In the genomic region with DNA sequence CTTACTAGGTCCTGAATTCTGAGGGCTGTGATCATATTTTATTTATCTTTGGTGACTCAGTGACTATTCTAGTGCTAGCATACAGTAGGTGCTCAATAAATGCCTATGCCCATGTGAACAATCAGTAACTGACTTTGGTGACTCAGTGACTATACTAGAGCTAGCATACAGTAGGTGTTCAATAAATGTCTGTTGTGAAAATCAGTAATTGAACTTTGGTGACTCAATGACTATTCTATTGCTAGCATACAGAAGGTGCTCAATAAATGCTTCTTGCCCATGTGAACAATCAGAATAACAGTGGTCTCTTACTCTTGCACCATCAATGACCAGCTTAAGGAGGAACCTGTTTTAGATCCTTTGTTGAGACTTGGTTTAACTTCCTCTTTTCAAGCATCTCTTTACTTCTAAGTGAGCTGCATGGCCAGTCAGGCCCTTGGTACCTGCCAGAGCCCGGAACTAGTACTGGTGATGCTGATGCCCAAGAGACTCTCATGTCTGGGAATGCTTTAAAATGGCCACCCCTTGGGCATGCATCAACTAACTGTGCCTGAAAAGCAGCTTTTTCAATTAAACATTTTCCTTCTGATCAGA, we compare ENCODE assay signal across 26 cellular contexts.
A peak's percentile ranks its signal among the peaks of the same experiment; 100 is the strongest.
DNase-seq lines count a peak whose midpoint lies in the region; ATAC-seq lines count a peak whose summit lies in the region.
"Had no signal": no experiment of that assay in that cellular context is flagged by ENCODE, and none has a peak within 500 bp of the region (broad histone marks: within the 10 kb centered on the region; RNA-seq: fewer than 3 reads in every experiment).

No MANE protein-coding gene starts in this region.

- no peak overlapping the region for H3K4me3 Mint-ChIP-seq in stimulated activated memory B cell treated with anti-CD40 and anti-IgM and Interleukin-4, amounts not matched to agents 10 μg/mL and 1 μg/mL and 100 μg/mL, for 72 hours
- H3K4me3 Mint-ChIP-seq: activated CD4-positive, alpha-beta T cell treated with anti-CD3 and anti-CD28 coated beads, Interleukin-2, amount 10 ng/mL, durations not matched to agents 24 days and 14 days; activated CD8-positive, alpha-beta memory T cell treated with anti-CD3 and anti-CD28 coated beads, Interleukin-2, amount 10 ng/mL, durations not matched to agents 7 days and 5 days; activated naive CD4-positive, alpha-beta T cell treated with anti-CD3 and anti-CD28 coated beads for 36 hours; activated T-cell treated with anti-CD3 and anti-CD28 coated beads, Interleukin-2, amount 50 U/mL, for 72 hours; CD14-positive monocyte; H9; stimulated activated naive CD8-positive, alpha-beta T cell treated with anti-CD3 and anti-CD28 coated beads, Interleukin-15, Interleukin-2, amounts not matched to agents 100 ng/mL and 50 ng/mL, for 24 hours had no signal

- H3K27ac Mint-ChIP-seq in stimulated activated memory B cell treated with anti-CD40 and anti-IgM and Interleukin-4, amounts not matched to agents 10 μg/mL and 1 μg/mL and 100 μg/mL, for 72 hours: no peak overlapping the region
- H3K27ac Mint-ChIP-seq: activated CD4-positive, alpha-beta T cell treated with anti-CD3 and anti-CD28 coated beads, Interleukin-2, amount 10 ng/mL, durations not matched to agents 24 days and 14 days; activated CD8-positive, alpha-beta memory T cell treated with anti-CD3 and anti-CD28 coated beads, Interleukin-2, amount 10 ng/mL, durations not matched to agents 7 days and 5 days; activated naive CD4-positive, alpha-beta T cell treated with anti-CD3 and anti-CD28 coated beads for 36 hours; activated T-cell treated with anti-CD3 and anti-CD28 coated beads, Interleukin-2, amount 50 U/mL, for 72 hours; H9; stimulated activated naive CD8-positive, alpha-beta T cell treated with anti-CD3 and anti-CD28 coated beads, Interleukin-15, Interleukin-2, amounts not matched to agents 100 ng/mL and 50 ng/mL, for 24 hours had no signal

- DNase-seq in DMS79 treated with DMSO at 0.1 percent for 48 hours (lab: John Stamatoyannopoulos, UW): peak; percentile 7
- no peak for DNase-seq in DMS79 (lab: John Stamatoyannopoulos, UW)
- peak; percentile 11 for DNase-seq in KBM-7
- peak; percentile 22 for DNase-seq in OCI-M1 (lab: John Stamatoyannopoulos, UW)
- no peak for DNase-seq in NCI-H2196 (lab: John Stamatoyannopoulos, UW; ENCODE audit: unreplicated experiment)
- DNase-seq in NCI-H146 treated with DMSO at 0.1 percent for 48 hours (lab: John Stamatoyannopoulos, UW; ENCODE audit: unreplicated experiment): no peak
- DNase-seq in HCEC 1CT: no peak
- DNase-seq: activated CD4-positive, alpha-beta T cell treated with anti-CD3 and anti-CD28 coated beads, Interleukin-2, amount 10 ng/mL, durations not matched to agents 24 days and 14 days; activated CD8-positive, alpha-beta memory T cell treated with anti-CD3 and anti-CD28 coated beads, Interleukin-2, amount 10 ng/mL, durations not matched to agents 7 days and 5 days; activated naive CD4-positive, alpha-beta T cell treated with anti-CD3 and anti-CD28 coated beads for 36 hours; activated T-cell treated with anti-CD3 and anti-CD28 coated beads, Interleukin-2, amount 50 U/mL, for 72 hours; amniotic stem cell; H9; mesendoderm; NCI-H1417; NCI-H748 treated with DMSO at 0.1 percent for 48 hours; nucleus accumbens; psoas muscle; stimulated activated CD4-positive, alpha-beta T cell treated with anti-CD3 and anti-CD28 coated beads, Interleukin-15, amount 100 ng/mL, for 24 hours; SW 1271; T-helper 9 cell; WERI-Rb-1 had no signal

- H3K36me3 Mint-ChIP-seq in stimulated activated memory B cell treated with anti-CD40 and anti-IgM and Interleukin-4, amounts not matched to agents 10 μg/mL and 1 μg/mL and 100 μg/mL, for 72 hours: no peaks in the 10 kb centered on the region
- H3K36me3 Mint-ChIP-seq: activated CD8-positive, alpha-beta memory T cell treated with anti-CD3 and anti-CD28 coated beads, Interleukin-2, amount 10 ng/mL, durations not matched to agents 7 days and 5 days; CD14-positive monocyte had no signal

- H3K4me1 Mint-ChIP-seq in stimulated activated memory B cell treated with anti-CD40 and anti-IgM and Interleukin-4, amounts not matched to agents 10 μg/mL and 1 μg/mL and 100 μg/mL, for 72 hours: no peaks in the 10 kb centered on the region
- H3K4me1 Mint-ChIP-seq: activated CD4-positive, alpha-beta T cell treated with anti-CD3 and anti-CD28 coated beads, Interleukin-2, amount 10 ng/mL, durations not matched to agents 24 days and 14 days; activated CD8-positive, alpha-beta memory T cell treated with anti-CD3 and anti-CD28 coated beads, Interleukin-2, amount 10 ng/mL, durations not matched to agents 7 days and 5 days; CD14-positive monocyte had no signal

- no peaks in the 10 kb centered on the region for H3K27me3 Mint-ChIP-seq in stimulated activated memory B cell treated with anti-CD40 and anti-IgM and Interleukin-4, amounts not matched to agents 10 μg/mL and 1 μg/mL and 100 μg/mL, for 72 hours

- in situ Hi-C loops in KBM-7 (cut with MboI; ENCODE audit: low pct_unique_long_range_greater_than_20kb, low sequenced_read_pairs): no loop called here

- peak; percentile 51 for ATAC-seq in stimulated activated memory B cell treated with anti-CD40 and anti-IgM and Interleukin-4, amounts not matched to agents 10 μg/mL and 1 μg/mL and 100 μg/mL, for 72 hours
- ATAC-seq: activated CD8-positive, alpha-beta memory T cell treated with anti-CD3 and anti-CD28 coated beads, Interleukin-2, amount 10 ng/mL, durations not matched to agents 7 days and 5 days; activated T-cell treated with anti-CD3 and anti-CD28 coated beads, Interleukin-2, amount 50 U/mL, for 72 hours; left lobe of liver; psoas muscle had no signal

- H3K9me3 Mint-ChIP-seq in stimulated activated memory B cell treated with anti-CD40 and anti-IgM and Interleukin-4, amounts not matched to agents 10 μg/mL and 1 μg/mL and 100 μg/mL, for 72 hours: no peaks in the 10 kb centered on the region
- H3K9me3 Mint-ChIP-seq: activated CD4-positive, alpha-beta T cell treated with anti-CD3 and anti-CD28 coated beads, Interleukin-2, amount 10 ng/mL, durations not matched to agents 24 days and 14 days; activated naive CD4-positive, alpha-beta T cell treated with anti-CD3 and anti-CD28 coated beads for 36 hours; activated T-cell treated with anti-CD3 and anti-CD28 coated beads, Interleukin-2, amount 50 U/mL, for 72 hours; CD14-positive monocyte; H9; stimulated activated naive CD8-positive, alpha-beta T cell treated with anti-CD3 and anti-CD28 coated beads, Interleukin-15, Interleukin-2, amounts not matched to agents 100 ng/mL and 50 ng/mL, for 24 hours had no signal

Comparison
In these comparisons a context has a peak if more than half of its experiments do, and no peak if none do; other contexts are left out.
1. DNase-seq: peak in DMS79 treated with DMSO at 0.1 percent for 48 hours (single experiment), KBM-7 (single experiment) and OCI-M1 (single experiment); none in DMS79 (single experiment), NCI-H2196 (single experiment), NCI-H146 treated with DMSO at 0.1 percent for 48 hours (single experiment) and HCEC 1CT (single experiment).